Comparison of ENCODE assay signal across 9 cellular contexts in the genomic region with DNA sequence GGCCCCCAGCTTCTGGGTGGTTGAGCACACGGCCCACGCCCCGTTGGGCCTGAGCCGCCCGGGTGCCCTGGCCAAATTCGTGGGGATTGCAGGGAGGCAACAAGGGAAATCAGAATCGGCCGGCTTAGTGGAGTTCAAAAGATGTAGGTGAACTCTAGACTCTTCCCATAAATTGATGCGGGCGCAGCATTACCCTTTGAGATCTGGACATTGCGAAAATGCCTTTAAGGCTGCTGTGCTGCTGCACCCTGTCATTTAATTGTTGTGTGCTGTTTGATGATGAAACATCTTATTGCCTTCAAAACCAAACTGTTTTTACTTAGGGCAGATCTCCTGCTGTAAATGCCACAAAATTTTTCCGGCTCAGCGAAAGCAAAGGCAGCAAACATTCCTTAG. TPM values are rescaled to one million over a fixed set of nuclear protein-coding genes. Genes with fewer than 3 reads are reported as not detected.
A peak's percentile ranks its signal among the peaks of the same experiment; 100 is the strongest.
DNase-seq lines count a peak whose midpoint lies in the region; ATAC-seq, FAIRE-seq and TF ChIP-seq lines count a peak whose summit lies in the region.
"Had no signal": no experiment of that assay in that cellular context is flagged by ENCODE, and none has a peak within 500 bp of the region (broad histone marks: within the 10 kb centered on the region; RNA-seq: fewer than 3 reads in every experiment).

No MANE protein-coding gene starts in this region.

- no peaks in the 10 kb centered on the region for H3K36me3 Mint-ChIP-seq in osteocyte (ENCODE audit: unreplicated experiment)

- H3K4me3 ChIP-seq in esophagus squamous epithelium, result peak overlapping the region; percentile 62 to 76 (median 64)

- peaks cover 0 to 21% (median 0%) of the 10 kb centered on the region in 3 donors for H3K4me1 ChIP-seq in esophagus squamous epithelium

- 5 to 56% methylated on average over 5 to 13 of the region's 13 CpGs for WGBS in esophagus squamous epithelium, 2 donors

- H3K4me1 Mint-ChIP-seq in osteocyte (ENCODE audit: unreplicated experiment), result peaks cover 13% of the 10 kb centered on the region

- TF ChIP-seq POLR2A in esophagus squamous epithelium (IDR thresholded peaks at IDR 0.05), result no peak

- H3K27me3 Mint-ChIP-seq in osteocyte (ENCODE audit: unreplicated experiment), result peaks cover 6% of the 10 kb centered on the region

- no peak for FAIRE-seq in RCC 7860 (lab: Jason Lieb, UNC)

- H3K27ac Mint-ChIP-seq in osteocyte (ENCODE audit: unreplicated experiment), result peak overlapping the region; percentile 56

- H3K27ac ChIP-seq in esophagus squamous epithelium, result peak overlapping the region in 3 of 4 donors; percentile 72 to 82 (median 73)

- ATAC-seq in GM19455 (IDR thresholded peaks at IDR 0.05; ENCODE audit: unreplicated experiment) (peak; percentile 31), GM18861 (IDR thresholded peaks at IDR 0.05; ENCODE audit: unreplicated experiment) (no peak)

- no peak for TF ChIP-seq CTCF in esophagus squamous epithelium (IDR thresholded peaks at IDR 0.05)
- no peak for TF ChIP-seq CTCF in osteocyte (IDR thresholded peaks at IDR 0.05)

- no peaks in the 10 kb centered on the region for H3K9me3 ChIP-seq in esophagus squamous epithelium

- no peaks in the 10 kb centered on the region for H3K36me3 ChIP-seq in esophagus squamous epithelium

- intact Hi-C loops in esophagus squamous epithelium (cut with DNase I), result no loop called here

- H3K27me3 ChIP-seq in esophagus squamous epithelium, result no peaks in the 10 kb centered on the region

- H3K9me3 Mint-ChIP-seq in osteocyte (ENCODE audit: unreplicated experiment), result peaks cover 21% of the 10 kb centered on the region

- DNase-seq in RCC 7860 (ENCODE audit: low spot score), result peak; percentile 5
- no peak for DNase-seq in esophagus squamous epithelium (lab: John Stamatoyannopoulos, UW)
- no peak for DNase-seq in osteocyte (ENCODE audit: extremely low spot score, unreplicated experiment)
- no peak for DNase-seq in medulla oblongata (ENCODE audit: extremely low spot score)
- DNase-seq in NCI-H524 treated with DMSO at 0.1 percent for 48 hours (lab: John Stamatoyannopoulos, UW), result no peak
- no peak for DNase-seq in NCI-H187 treated with DMSO at 0.1 percent for 48 hours (lab: John Stamatoyannopoulos, UW)

- peak overlapping the region; percentile 81 for H3K4me3 Mint-ChIP-seq in osteocyte (ENCODE audit: unreplicated experiment)

RNA-seq across cellular contexts. Expression of a gene that starts 0.4 kb away (rescaled TPM):
- total RNA-seq in esophagus squamous epithelium (10 to 100 TPM in 2 of 4 donors, 1 to 10 TPM in 2; 3.7 to 21.2 (median 13.2) TPM), osteocyte (10.6 and 11.2 TPM in 2 replicates)

RNA-seq across cellular contexts. Expression of a gene that starts 28.8 kb away (rescaled TPM):
- total RNA-seq in esophagus squamous epithelium (not detected), osteocyte (not detected in 2 replicates)
- total RNA-seq: T-helper 2 cell treated with Interferon-gamma antibody and Interleukin-4, amounts not matched to agents 100 ng/mL and 5 ng/mL, for 36 hours had no signal

RNA-seq across cellular contexts. Expression of a gene that starts 43.0 kb away (rescaled TPM):
- total RNA-seq in esophagus squamous epithelium (10 to 100 TPM; 41.5 to 86.2 (median 49.5) TPM), osteocyte (37.5 and 39.9 TPM in 2 replicates)

RNA-seq across cellular contexts. Expression of a gene that starts 54.8 kb away (rescaled TPM):
- total RNA-seq in esophagus squamous epithelium (1 to 10 TPM in 3 of 4 donors, under 1 TPM in 1; 0.61 to 4.4 (median 1.8) TPM), osteocyte (0.78 and 1.1 TPM in 2 replicates)
